ENCODE assay signal across 7 cellular contexts in the genomic region with DNA sequence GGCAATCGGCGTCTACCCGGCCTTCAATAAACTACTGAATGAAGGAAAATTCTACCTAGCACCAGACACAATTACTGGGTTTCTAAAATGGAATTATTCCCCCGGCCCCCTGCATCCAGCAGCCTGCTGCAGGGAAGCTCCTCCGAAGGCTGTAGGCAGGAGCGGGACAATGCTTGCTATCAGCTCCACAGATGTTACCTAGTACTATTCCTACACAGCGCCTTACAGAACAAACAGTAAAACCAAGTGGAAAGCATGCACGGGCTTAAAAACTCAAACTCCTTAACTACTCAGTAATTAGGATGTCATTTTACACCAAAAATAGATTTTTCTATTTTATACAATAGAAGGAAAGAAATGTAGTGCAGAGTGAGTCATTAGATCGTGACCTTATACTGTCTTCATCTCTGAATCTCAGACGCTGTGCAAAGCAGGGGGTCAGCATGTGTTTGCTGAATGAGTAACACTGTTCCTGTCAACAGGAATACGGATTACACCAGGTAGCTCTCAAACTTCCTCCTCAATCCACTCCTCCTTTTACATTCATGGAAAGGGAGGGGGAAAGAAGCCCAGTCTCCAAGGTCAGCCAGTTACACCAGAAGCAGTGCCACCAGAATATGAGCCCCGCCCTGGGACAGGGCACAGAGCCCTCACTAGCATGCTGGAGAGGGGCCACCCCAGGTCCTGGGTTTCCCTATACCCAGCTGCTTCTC.
DNase-seq lines count a peak whose midpoint lies in the region; ATAC-seq and TF ChIP-seq lines count a peak whose summit lies in the region.

No MANE protein-coding gene starts in this region.

- in situ Hi-C loops in transverse colon (cut with MboI; ENCODE audit: low pct_ligation_motif_present in 1 of 4, low pct_unique_long_range_greater_than_20kb in 1 of 4, low sequenced_read_pairs in 3 of 4), result no loop called here

- intact Hi-C loops in body of pancreas (cut with DNase I) (loop anchor here (10.0 kb wide), 1 partner anchor 65 kb away; no protein-coding TSS in a partner anchor), transverse colon (cut with DNase I; ENCODE audit: low total_unique reads) (loop anchor here (10.0 kb wide), 1 partner anchor 55 kb away; no protein-coding TSS in a partner anchor)

- no peaks in the 10 kb centered on the region for H3K27me3 ChIP-seq in HUES64 (ENCODE audit: insufficient read depth, low read length)
- H3K27me3 ChIP-seq in body of pancreas, result no peaks in the 10 kb centered on the region
- no peaks in the 10 kb centered on the region for H3K27me3 ChIP-seq in layer of hippocampus (ENCODE audit: control insufficient read depth, insufficient read depth, low read length)
- no peaks in the 10 kb centered on the region for H3K27me3 ChIP-seq in transverse colon

- TF ChIP-seq CTCF in body of pancreas (IDR thresholded peaks at IDR 0.05) (no peak), transverse colon (IDR thresholded peaks at IDR 0.05) (no peak)

- peak overlapping the region; percentile 11; the same call in 1 of the 2 replicates for H3K27ac ChIP-seq in HUES64 (ENCODE audit: low read depth, low read length)
- H3K27ac ChIP-seq in body of pancreas, result peak overlapping the region; percentile 81 to 92 (median 90)
- peak overlapping the region; percentile 6 for H3K27ac ChIP-seq in layer of hippocampus (ENCODE audit: low read depth, low read length)
- H3K27ac ChIP-seq in transverse colon, result peak overlapping the region; percentile 82 to 90 (median 84)

- peak; percentile 93 for ATAC-seq in body of pancreas
- ATAC-seq in HG03457 (IDR thresholded peaks at IDR 0.05; ENCODE audit: unreplicated experiment), result no peak
- ATAC-seq in GM18498 (IDR thresholded peaks at IDR 0.05; ENCODE audit: unreplicated experiment), result no peak

- H3K9me3 ChIP-seq in HUES64 (ENCODE audit: insufficient read depth, low read depth, low read length), result no peaks in the 10 kb centered on the region
- H3K9me3 ChIP-seq in body of pancreas, result no peaks in the 10 kb centered on the region
- no peaks in the 10 kb centered on the region for H3K9me3 ChIP-seq in transverse colon

- no peak overlapping the region for H3K9ac ChIP-seq in HUES64 (ENCODE audit: low read depth, low read length)

- WGBS in HUES64, result 55% methylated on average over 11 of the region's 12 CpGs
- WGBS in body of pancreas, 2 donors, result 21 to 26% methylated on average over 10 to 12 of the region's 12 CpGs
- 47% methylated on average over 12 of the region's 12 CpGs; no CpG with 5 or more reads in 1 of the 2 donors for WGBS in transverse colon (ENCODE audit: low coverage in 1 of 2), 2 donors

- TF ChIP-seq EP300 in transverse colon (IDR thresholded peaks at IDR 0.05; ENCODE audit: low read depth), result no peak

- peak; percentile 81 to 90 (median 87) for DNase-seq in body of pancreas
- DNase-seq in transverse colon, result peak; percentile 71
- no peak for DNase-seq in dedifferentiated amniotic fluid mesenchymal stem cell (ENCODE audit: extremely low spot score)

- no peaks in the 10 kb centered on the region for H3K36me3 ChIP-seq in HUES64 (ENCODE audit: insufficient read depth, low read length)
- H3K36me3 ChIP-seq in body of pancreas (replicated peaks in 1 of 2; ENCODE audit: insufficient read depth in 1 of 2, low read depth in 2 of 2), result no peaks in the 10 kb centered on the region
- no peaks in the 10 kb centered on the region for H3K36me3 ChIP-seq in transverse colon

- H3K4me3 ChIP-seq in HUES64 (ENCODE audit: low read length) (no peak overlapping the region), body of pancreas (no peak overlapping the region), transverse colon (no peak overlapping the region)

- H3K4me1 ChIP-seq in HUES64 (ENCODE audit: insufficient read depth, low read length) (peaks cover 28% of the 10 kb centered on the region), body of pancreas (peaks cover 86% of the 10 kb centered on the region), transverse colon (peaks cover 47 to 64% (median 55%) of the 10 kb centered on the region in 4 donors)

- TF ChIP-seq POLR2A in body of pancreas (IDR thresholded peaks at IDR 0.05), result peak in 1 of 3 donors; percentile 35
- TF ChIP-seq POLR2A in transverse colon (IDR thresholded peaks at IDR 0.05), result no peak

Comparison
In these comparisons a context has a peak if more than half of its experiments do, and no peak if none do; other contexts are left out.
1. H3K27ac ChIP-seq: peak in every context shown above with its lines; median percentile 90 in body of pancreas; 84 in transverse colon; 11 in HUES64; 6 in layer of hippocampus.